In the genomic region with DNA sequence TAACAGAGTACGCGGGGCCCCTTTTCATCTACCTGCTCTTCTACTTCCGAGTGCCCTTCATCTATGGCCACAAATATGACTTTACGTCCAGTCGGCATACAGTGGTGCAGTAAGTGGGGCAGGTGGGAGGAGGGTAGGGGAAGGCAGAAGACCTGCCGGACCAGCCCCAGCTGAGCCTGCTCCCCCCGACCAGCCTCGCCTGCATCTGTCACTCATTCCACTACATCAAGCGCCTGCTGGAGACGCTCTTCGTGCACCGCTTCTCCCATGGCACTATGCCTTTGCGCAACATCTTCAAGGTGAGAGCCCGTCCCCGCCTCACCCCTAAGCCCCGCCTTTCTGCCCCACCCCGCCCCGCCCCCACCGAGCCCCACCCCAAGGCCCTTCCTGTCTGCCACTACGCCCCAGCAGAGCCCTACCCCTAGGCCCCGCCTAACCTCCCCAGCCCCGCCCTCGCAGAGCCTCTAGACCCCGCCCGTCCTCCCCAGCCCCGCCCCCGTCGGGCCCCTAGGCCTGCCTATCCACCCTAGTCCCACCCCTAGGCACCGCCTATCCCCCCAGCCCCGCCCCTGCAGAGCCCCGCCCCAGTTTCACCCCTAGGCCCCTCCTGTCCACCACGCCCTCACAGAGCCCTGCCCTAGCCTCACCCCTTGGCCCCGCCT, we compare ENCODE assay signal across 1 cellular context.
TF ChIP-seq lines count a peak whose summit lies in the region.

No MANE protein-coding gene starts in this region.

TF ChIP-seq in A549, 52 proteins besides CTCF, POLR2A, EP300 and RAD21:
- no peak for TF ChIP-seq SMC3 (IDR thresholded peaks at IDR 0.05)
- TF ChIP-seq CEBPB (IDR thresholded peaks at IDR 0.05), result peak in 1 of 2 experiments; percentile 31; a peak in 1 of 4 replicates
- no peak for TF ChIP-seq CHD2 (IDR thresholded peaks at IDR 0.05; ENCODE audit: low read length, partially characterized antibody)
